ENCODE assay signal across 15 cellular contexts in the genomic region with DNA sequence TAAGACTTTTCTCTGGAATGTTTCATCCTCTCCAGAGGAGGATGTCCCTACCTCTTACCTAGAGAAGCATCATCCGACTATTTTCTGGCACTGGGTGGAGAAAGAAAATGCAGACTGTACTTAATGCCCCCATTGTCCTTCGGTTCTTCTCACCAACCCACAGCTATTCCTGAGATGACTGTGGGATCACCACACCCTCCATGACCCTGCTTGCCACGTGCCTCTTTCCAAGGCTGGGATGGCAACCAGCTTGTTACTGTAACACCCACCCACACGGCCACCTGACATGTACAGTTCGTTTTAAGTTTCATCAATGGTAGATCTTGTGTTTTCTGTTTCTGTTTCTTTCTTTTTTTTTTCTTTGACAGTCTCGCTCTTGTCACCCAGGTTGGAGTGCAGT.
DNase-seq lines count a peak whose midpoint lies in the region; ATAC-seq and TF ChIP-seq lines count a peak whose summit lies in the region.
"Had no signal": no experiment of that assay in that cellular context is flagged by ENCODE, and none has a peak within 500 bp of the region (broad histone marks: within the 10 kb centered on the region; RNA-seq: fewer than 3 reads in every experiment).

No MANE protein-coding gene starts in this region.

- ATAC-seq in GM19463 (IDR thresholded peaks at IDR 0.05; ENCODE audit: unreplicated experiment), result peak; percentile 62
- ATAC-seq: K562 had no signal

- no peak overlapping the region for H3K4me3 Mint-ChIP-seq in activated CD4-positive, alpha-beta T cell treated with anti-CD3 and anti-CD28 coated beads, Interleukin-2, amount 10 ng/mL, durations not matched to agents 24 days and 14 days
- H3K4me3 Mint-ChIP-seq in Calu3 (ENCODE audit: low read depth, unreplicated experiment), result no peak overlapping the region
- H3K4me3 Mint-ChIP-seq: CD14-positive monocyte; CD4-positive, alpha-beta memory T cell; H9 had no signal

- no TSS peak for BruUV-seq in Calu3 (replicated peaks; lab: Mats Ljungman, UMichigan)

- no peaks in the 10 kb centered on the region for H3K9me3 Mint-ChIP-seq in activated CD4-positive, alpha-beta T cell treated with anti-CD3 and anti-CD28 coated beads, Interleukin-2, amount 10 ng/mL, durations not matched to agents 24 days and 14 days
- no peaks in the 10 kb centered on the region for H3K9me3 Mint-ChIP-seq in Calu3 (ENCODE audit: low read depth, unreplicated experiment)

- DNase-seq in activated CD4-positive, alpha-beta T cell treated with anti-CD3 and anti-CD28 coated beads for 48 hours, result peak; percentile 4
- DNase-seq in activated CD4-positive, alpha-beta T cell treated with anti-CD3 and anti-CD28 coated beads, Interleukin-2, amount 10 ng/mL, durations not matched to agents 24 days and 14 days, result no peak
- DNase-seq in SK-MEL-5 (ENCODE audit: low read depth, low spot score) (peak; percentile 14), COR-L47 (lab: John Stamatoyannopoulos, UW) (no peak), Calu3 (no peak), retina (no peak)
- DNase-seq: 8988T; CD4-positive, alpha-beta memory T cell; DMS153; DMS79; GDM1; H9 had no signal

- no peak for TF ChIP-seq CTCF in Calu3 (IDR thresholded peaks at IDR 0.05; ENCODE audit: unreplicated experiment)

- in situ Hi-C loops in SK-MEL-5 (cut with HindIII; ENCODE audit: low pct_unique_long_range_greater_than_20kb, low sequenced_read_pairs), result no loop called here

- H3K27ac Mint-ChIP-seq in activated CD4-positive, alpha-beta T cell treated with anti-CD3 and anti-CD28 coated beads, Interleukin-2, amount 10 ng/mL, durations not matched to agents 24 days and 14 days, result no peak overlapping the region
- H3K27ac Mint-ChIP-seq in Calu3 (ENCODE audit: unreplicated experiment), result no peak overlapping the region
- H3K27ac Mint-ChIP-seq: CD14-positive monocyte; CD4-positive, alpha-beta memory T cell had no signal

- CTCF ChIA-PET in Calu3 (lab: Charles Lee), result no interaction called here

- H3K4me1 Mint-ChIP-seq in activated CD4-positive, alpha-beta T cell treated with anti-CD3 and anti-CD28 coated beads, Interleukin-2, amount 10 ng/mL, durations not matched to agents 24 days and 14 days, result no peaks in the 10 kb centered on the region
- H3K4me1 Mint-ChIP-seq in Calu3 (ENCODE audit: low read depth, unreplicated experiment), result no peaks in the 10 kb centered on the region
- H3K4me1 Mint-ChIP-seq: CD4-positive, alpha-beta memory T cell had no signal

- intact Hi-C loops in activated CD4-positive, alpha-beta T cell treated with anti-CD3 and anti-CD28 coated beads, Interleukin-2, amount 10 ng/mL, durations not matched to agents 24 days and 14 days (cut with micrococcal nuclease), result no loop called here
- intact Hi-C loops in Calu3 (cut with micrococcal nuclease; ENCODE audit: unreplicated experiment), result no loop called here

- no peaks in the 10 kb centered on the region for H3K27me3 Mint-ChIP-seq in activated CD4-positive, alpha-beta T cell treated with anti-CD3 and anti-CD28 coated beads, Interleukin-2, amount 10 ng/mL, durations not matched to agents 24 days and 14 days
- H3K27me3 Mint-ChIP-seq in Calu3 (ENCODE audit: unreplicated experiment), result no peaks in the 10 kb centered on the region

- H3K36me3 Mint-ChIP-seq in activated CD4-positive, alpha-beta T cell treated with anti-CD3 and anti-CD28 coated beads, Interleukin-2, amount 10 ng/mL, durations not matched to agents 24 days and 14 days (ENCODE audit: low read depth), result no peaks in the 10 kb centered on the region
- no peaks in the 10 kb centered on the region for H3K36me3 Mint-ChIP-seq in Calu3 (ENCODE audit: insufficient read depth, unreplicated experiment)
- H3K36me3 Mint-ChIP-seq: CD14-positive monocyte; CD4-positive, alpha-beta memory T cell had no signal

Comparison
In these comparisons a context has a peak if more than half of its experiments do, and no peak if none do; other contexts are left out.
1. DNase-seq: peak in activated CD4-positive, alpha-beta T cell treated with anti-CD3 and anti-CD28 coated beads for 48 hours (single experiment) and SK-MEL-5 (single experiment); none in activated CD4-positive, alpha-beta T cell treated with anti-CD3 and anti-CD28 coated beads, Interleukin-2, amount 10 ng/mL, durations not matched to agents 24 days and 14 days (single experiment), COR-L47 (single experiment), Calu3 (single experiment) and retina (single experiment).